Comparison of ENCODE assay signal across 27 cellular contexts in the genomic region with DNA sequence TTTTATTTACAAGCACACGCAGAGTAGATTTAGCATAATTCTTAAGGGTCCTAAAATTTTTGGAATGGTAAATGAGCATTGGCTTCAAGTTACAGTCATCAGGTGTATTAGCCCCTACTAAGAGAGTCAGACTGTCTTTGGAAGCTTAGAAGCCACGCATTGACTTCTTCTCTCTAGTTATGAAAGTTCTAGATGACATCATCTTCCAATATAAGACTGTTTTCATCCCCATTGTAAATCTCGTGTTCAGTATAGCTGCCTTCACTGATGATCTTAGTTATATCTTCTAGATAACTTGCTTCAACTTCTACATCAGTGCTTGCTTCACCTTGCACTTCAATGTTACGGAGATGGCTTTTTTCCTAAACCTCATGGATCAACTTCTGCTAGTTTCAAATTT.
A peak's percentile ranks its signal among the peaks of the same experiment; 100 is the strongest.
DNase-seq lines count a peak whose midpoint lies in the region; ATAC-seq, FAIRE-seq and TF ChIP-seq lines count a peak whose summit lies in the region.
"Had no signal": no experiment of that assay in that cellular context is flagged by ENCODE, and none has a peak within 500 bp of the region (broad histone marks: within the 10 kb centered on the region; RNA-seq: fewer than 3 reads in every experiment).

No MANE protein-coding gene starts in this region.

- H3K4me3 Mint-ChIP-seq in activated T-helper 17 cell treated with anti-CD3 and anti-CD28 coated beads, Interleukin-2, amount 50 U/mL, for 72 hours: no peak overlapping the region
- H3K4me3 Mint-ChIP-seq: CD14-positive monocyte; CD4-positive, alpha-beta memory T cell; CD4-positive, CD25-positive, alpha-beta regulatory T cell; CD8-positive, alpha-beta memory T cell had no signal

- TF ChIP-seq EP300 in HepG2 (IDR thresholded peaks at IDR 0.05; ENCODE audit: low read depth in 2 of 2, low read length in 2 of 2): no peak
- no peak for TF ChIP-seq EP300 in HepG2 (CRISPR knock-in tag; IDR thresholded peaks at IDR 0.05; ENCODE audit: borderline replicate concordance)
- no peak for TF ChIP-seq EP300 in esophagus muscularis mucosa (IDR thresholded peaks at IDR 0.05)

- H3K79me2 ChIP-seq in HepG2 (ENCODE audit: insufficient read depth, low read length): no peaks in the 10 kb centered on the region

- FAIRE-seq in HepG2 (lab: Jason Lieb, UNC): no peak
- FAIRE-seq: A204.1, G401.6, GM12892, GM18507, GM19239 had no signal

- 14% methylated on average over 4 of the region's 4 CpGs for WGBS in HepG2 (ENCODE audit: low lambda C conversion rate)
- 40% methylated on average over 4 of the region's 4 CpGs for WGBS in right lobe of liver (ENCODE audit: insufficient coverage, low coverage, low lambda C conversion rate, missing lambda C conversion rate)
- WGBS in esophagus muscularis mucosa: 87% methylated on average over 4 of the region's 4 CpGs

- CTCF ChIA-PET in HepG2 (lab: Yijun Ruan, JAX; ENCODE audit: low intra/inter-chr PET ratio, low total read pairs): no interaction called here

- no peaks in the 10 kb centered on the region for H4K20me1 ChIP-seq in HepG2 (ENCODE audit: insufficient read depth, low read length)
- H4K20me1 ChIP-seq: BLaER1 had no signal

- ATAC-seq in HepG2 (no peak), right lobe of liver (no peak), GM18868 (IDR thresholded peaks at IDR 0.05; ENCODE audit: unreplicated experiment) (peak; percentile 49)
- peak; percentile 31 for ATAC-seq in activated T-helper 17 cell treated with anti-CD3 and anti-CD28 coated beads, Interleukin-2, amount 50 U/mL, for 72 hours (replicated peaks)

- H3K36me3 ChIP-seq in HepG2 (replicated peaks in 1 of 2; ENCODE audit: control insufficient read depth in 1 of 2, insufficient read depth in 2 of 2, low read length in 2 of 2) (no peaks in the 10 kb centered on the region), right lobe of liver (no peaks in the 10 kb centered on the region), esophagus muscularis mucosa (no peaks in the 10 kb centered on the region)
- H3K36me3 ChIP-seq: BE2C, BLaER1 had no signal

- intact Hi-C loops in HepG2 (cut with micrococcal nuclease; ENCODE audit: unreplicated experiment) (no loop called here), right lobe of liver (cut with DNase I) (no loop called here), esophagus muscularis mucosa (cut with DNase I) (no loop called here)

- no peaks in the 10 kb centered on the region for H3K9me3 Mint-ChIP-seq in activated T-helper 17 cell treated with anti-CD3 and anti-CD28 coated beads, Interleukin-2, amount 50 U/mL, for 72 hours
- H3K9me3 Mint-ChIP-seq: CD4-positive, alpha-beta memory T cell; CD8-positive, alpha-beta memory T cell had no signal

- no peaks in the 10 kb centered on the region for H3K27me3 Mint-ChIP-seq in activated T-helper 17 cell treated with anti-CD3 and anti-CD28 coated beads, Interleukin-2, amount 50 U/mL, for 72 hours
- H3K27me3 Mint-ChIP-seq: CD4-positive, alpha-beta memory T cell; CD4-positive, CD25-positive, alpha-beta regulatory T cell had no signal

- no peak overlapping the region for H3K27ac Mint-ChIP-seq in activated T-helper 17 cell treated with anti-CD3 and anti-CD28 coated beads, Interleukin-2, amount 50 U/mL, for 72 hours
- H3K27ac Mint-ChIP-seq: CD14-positive monocyte; CD4-positive, alpha-beta memory T cell; CD4-positive, CD25-positive, alpha-beta regulatory T cell; CD8-positive, alpha-beta memory T cell had no signal

- no peaks in the 10 kb centered on the region for H3K36me3 Mint-ChIP-seq in activated T-helper 17 cell treated with anti-CD3 and anti-CD28 coated beads, Interleukin-2, amount 50 U/mL, for 72 hours (ENCODE audit: low read depth)
- H3K36me3 Mint-ChIP-seq: CD14-positive monocyte; CD4-positive, alpha-beta memory T cell; CD4-positive, CD25-positive, alpha-beta regulatory T cell; CD8-positive, alpha-beta memory T cell had no signal

- TF ChIP-seq RAD21 in HepG2 (CRISPR knock-in tag; IDR thresholded peaks at IDR 0.05): no peak

- POLR2A ChIA-PET in HepG2 (lab: Yijun Ruan, JAX): no interaction called here

- no peak overlapping the region for H2AFZ ChIP-seq in HepG2 (ENCODE audit: low read length)

- DNase-seq in HepG2 (ENCODE audit: low spot score): no peak
- DNase-seq in right lobe of liver: no peak
- DNase-seq in NCI-H1694 treated with DMSO at 0.1 percent for 48 hours (lab: John Stamatoyannopoulos, UW): no peak
- DNase-seq in NCI-H2227 treated with DMSO at 0.1 percent for 48 hours (lab: John Stamatoyannopoulos, UW): no peak
- no peak for DNase-seq in esophagus muscularis mucosa (ENCODE audit: extremely low spot score)
- DNase-seq: 8988T; ACHN; BE2C; C1 segment of cervical spinal cord; CD4-positive, alpha-beta memory T cell; CD4-positive, CD25-positive, alpha-beta regulatory T cell; CD8-positive, alpha-beta memory T cell; COR-L47; DMS 273 treated with DMSO at 0.1 percent for 48 hours; DMS153; DMS53; DMS79; GF-D8 had no signal

- H3K27me3 ChIP-seq in HepG2 (ENCODE audit: control insufficient read depth in 1 of 2, insufficient read depth in 2 of 2, low read length in 2 of 2): no peaks in the 10 kb centered on the region
- H3K27me3 ChIP-seq in right lobe of liver: no peaks in the 10 kb centered on the region
- H3K27me3 ChIP-seq in esophagus muscularis mucosa: no peaks in the 10 kb centered on the region
- H3K27me3 ChIP-seq: BE2C, BLaER1 had no signal

- in situ Hi-C loops in HepG2 (cut with HindIII; ENCODE audit: extremely low pct_ligation_motif_present, low pct_unique_long_range_greater_than_20kb): no loop called here

- H3K4me1 ChIP-seq in HepG2 (ENCODE audit: insufficient read depth, low read length): no peaks in the 10 kb centered on the region
- H3K4me1 ChIP-seq in right lobe of liver: no peaks in the 10 kb centered on the region
- no peaks in the 10 kb centered on the region for H3K4me1 ChIP-seq in esophagus muscularis mucosa
- H3K4me1 ChIP-seq: BE2C had no signal

- no peak overlapping the region for H3K9ac ChIP-seq in HepG2 (ENCODE audit: insufficient read depth, low read depth, low read length)
- H3K9ac ChIP-seq: BLaER1 had no signal

- no TSS peak for BruUV-seq in HepG2 (replicated peaks; lab: Mats Ljungman, UMichigan)

- H3K4me2 ChIP-seq in HepG2 (ENCODE audit: low read depth, low read length): no peak overlapping the region
- H3K4me2 ChIP-seq: BLaER1 had no signal

- H3K4me1 Mint-ChIP-seq in activated T-helper 17 cell treated with anti-CD3 and anti-CD28 coated beads, Interleukin-2, amount 50 U/mL, for 72 hours: no peaks in the 10 kb centered on the region
- H3K4me1 Mint-ChIP-seq: CD14-positive monocyte; CD4-positive, CD25-positive, alpha-beta regulatory T cell; CD8-positive, alpha-beta memory T cell had no signal

- TF ChIP-seq POLR2A in HepG2 (IDR thresholded peaks at IDR 0.05; ENCODE audit: insufficient read depth in 1 of 2, low read depth in 2 of 2, low read length in 2 of 2) (no peak), right lobe of liver (IDR thresholded peaks at IDR 0.05) (no peak), esophagus muscularis mucosa (IDR thresholded peaks at IDR 0.05; ENCODE audit: low read depth) (no peak)

- H3K9me3 ChIP-seq in HepG2 (ENCODE audit: low read length) (no peaks in the 10 kb centered on the region), right lobe of liver (no peaks in the 10 kb centered on the region), esophagus muscularis mucosa (no peaks in the 10 kb centered on the region)
- H3K9me3 ChIP-seq: BE2C had no signal

- TF ChIP-seq CTCF in HepG2 (CRISPR knock-in tag; IDR thresholded peaks at IDR 0.05) (no peak), right lobe of liver (IDR thresholded peaks at IDR 0.05) (no peak), esophagus muscularis mucosa (IDR thresholded peaks at IDR 0.05) (no peak)

- no peak overlapping the region for H3K4me3 ChIP-seq in HepG2 (replicated peaks in 1 of 3; ENCODE audit: insufficient read depth in 1 of 3, low read depth in 2 of 3, low read length in 3 of 3)
- H3K4me3 ChIP-seq in right lobe of liver: no peak overlapping the region
- no peak overlapping the region for H3K4me3 ChIP-seq in esophagus muscularis mucosa
- H3K4me3 ChIP-seq: BLaER1 had no signal

- H3K27ac ChIP-seq in HepG2 (ENCODE audit: extremely low read length, insufficient read depth, low read length): no peak overlapping the region
- H3K27ac ChIP-seq in right lobe of liver: no peak overlapping the region
- no peak overlapping the region for H3K27ac ChIP-seq in esophagus muscularis mucosa (replicated peaks in 1 of 4)
- H3K27ac ChIP-seq: BLaER1 had no signal

TF ChIP-seq in HepG2, 621 proteins besides CTCF, POLR2A, EP300 and RAD21:
- TF ChIP-seq POLR2AphosphoS2 (IDR thresholded peaks at IDR 0.05; ENCODE audit: low read depth, low read length) (no peak), ATF7 (IDR thresholded peaks at IDR 0.05) (peak; percentile 63; the same call in 1 of the 2 replicates), ATF7 (CRISPR knock-in tag; IDR thresholded peaks at IDR 0.05) (no peak)

Comparison
In these comparisons a context has a peak if more than half of its experiments do, and no peak if none do; other contexts are left out.
1. ATAC-seq: peak in GM18868 (single experiment) and activated T-helper 17 cell treated with anti-CD3 and anti-CD28 coated beads, Interleukin-2, amount 50 U/mL, for 72 hours (single experiment); none in HepG2 (single experiment) and right lobe of liver (0 of 4).